ENCODE assay signal across 1 cellular context in genomic region chr7:142461437-142461836, GRCh38.
TF ChIP-seq lines count a peak whose summit lies in the region.

No MANE protein-coding gene starts in this region.

TF ChIP-seq in SK-N-SH treated with all-trans-retinoic acid at 6 μM for 48 hours, 23 proteins besides CTCF, POLR2A, EP300 and RAD21 (continued from another document):
- TF ChIP-seq CREB5 (CRISPR knock-in tag; IDR thresholded peaks at IDR 0.05; ENCODE audit: low read depth) (no peak), ISL1 (CRISPR knock-in tag; IDR thresholded peaks at IDR 0.05) (no peak), ESRRG (CRISPR knock-in tag; IDR thresholded peaks at IDR 0.05) (no peak), TCF4 (CRISPR knock-in tag; IDR thresholded peaks at IDR 0.05; ENCODE audit: borderline replicate concordance) (no peak), ZFP3 (CRISPR knock-in tag; IDR thresholded peaks at IDR 0.05) (no peak), BACH2 (CRISPR knock-in tag; IDR thresholded peaks at IDR 0.05; ENCODE audit: borderline replicate concordance) (no peak)
